In the genomic region with DNA sequence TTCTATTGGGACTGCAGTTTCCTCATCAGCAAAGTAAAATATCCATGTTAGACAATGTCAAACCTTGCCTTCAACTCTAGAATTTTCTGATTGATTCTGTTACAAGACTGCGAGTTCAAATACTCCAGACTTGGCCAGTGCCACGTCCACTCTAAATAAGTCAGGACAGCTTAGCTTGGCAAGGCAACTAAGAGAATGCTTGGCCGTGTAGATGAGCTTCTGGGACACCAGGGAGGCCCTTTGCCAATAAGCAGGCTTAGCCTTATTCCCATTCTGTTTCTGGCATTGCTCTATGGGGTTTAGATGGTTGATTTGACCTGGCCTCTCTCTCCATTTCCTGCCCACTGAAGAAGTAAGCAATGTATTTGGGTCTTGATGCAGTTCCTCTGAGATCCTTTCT, we compare ENCODE assay signal across 28 cellular contexts.
"Had no signal": no experiment of that assay in that cellular context is flagged by ENCODE, and none has a peak within 500 bp of the region (broad histone marks: within the 10 kb centered on the region; RNA-seq: fewer than 3 reads in every experiment).

No MANE protein-coding gene starts in this region.

- ATAC-seq: activated CD4-positive, CD25-positive, alpha-beta regulatory T cell treated with anti-CD3 and anti-CD28 coated beads, Interleukin-2, amount 50 U/mL, for 24 hours; activated CD8-positive, alpha-beta memory T cell treated with anti-CD3 and anti-CD28 coated beads, Interleukin-2, amount 10 ng/mL, durations not matched to agents 7 days and 5 days; activated CD8-positive, alpha-beta T cell treated with anti-CD3 and anti-CD28 coated beads, Interleukin-2, amount 10 ng/mL, durations not matched to agents 7 days and 5 days; activated naive CD8-positive, alpha-beta T cell treated with anti-CD3 and anti-CD28 coated beads, Interleukin-2, amount 50 U/mL, for 24 hours; body of pancreas; T-helper 17 cell had no signal

- H3K4me1 ChIP-seq: adrenal gland, body of pancreas had no signal

- H3K27ac ChIP-seq: adrenal gland, body of pancreas, epithelial cell of prostate, WERI-Rb-1 had no signal

- DNase-seq: activated B cell treated with CpG ODN at 0.5 μM for 24 hours; activated CD4-positive, alpha-beta memory T cell treated with anti-CD3 and anti-CD28 coated beads for 36 hours; activated CD4-positive, alpha-beta T cell treated with anti-CD3 and anti-CD28 coated beads for 48 hours; activated CD4-positive, alpha-beta T cell treated with anti-CD3 and anti-CD28 coated beads, Interleukin-2, amount 50 U/mL, for 1 hour; activated CD8-positive, alpha-beta memory T cell treated with anti-CD3 and anti-CD28 coated beads, Interleukin-2, amount 10 ng/mL, durations not matched to agents 7 days and 5 days; activated CD8-positive, alpha-beta memory T cell treated with anti-CD3 and anti-CD28 coated beads, Interleukin-2, amount 50 U/mL, for 4 hours; activated CD8-positive, alpha-beta T cell treated with anti-CD3 and anti-CD28 coated beads, Interleukin-2, amount 10 ng/mL, durations not matched to agents 7 days and 5 days; activated effector memory CD4-positive, alpha-beta T cell treated with anti-CD3 and anti-CD28 coated beads, Interleukin-2, amount 50 U/mL, for 16 hours; activated naive CD4-positive, alpha-beta T cell treated with anti-CD3 and anti-CD28 coated beads for 36 hours; activated naive CD8-positive, alpha-beta T cell treated with anti-CD3 and anti-CD28 coated beads for 36 hours; activated naive CD8-positive, alpha-beta T cell treated with anti-CD3 and anti-CD28 coated beads, Interleukin-2, amount 50 U/mL, for 24 hours; activated T-cell treated with anti-CD3 and anti-CD28 coated beads, Interleukin-2, amount 50 U/mL, for 1 hour; activated T-cell treated with anti-CD3 and anti-CD28 coated beads, Interleukin-2, amount 50 U/mL, for 48 hours; adrenal gland; amygdala; aorta; body of pancreas; caudate nucleus; cortex of kidney; dermis blood vessel endothelial cell; effector CD4-positive, alpha-beta T cell; foreskin fibroblast; T-helper 1 cell; T-helper 17 cell; T1000; WERI-Rb-1 had no signal

- H3K36me3 ChIP-seq: adrenal gland, WERI-Rb-1 had no signal

- H3K4me3 ChIP-seq: adrenal gland, body of pancreas had no signal

- H3K9me3 ChIP-seq: adrenal gland, body of pancreas had no signal

- H3K27me3 ChIP-seq: adrenal gland, body of pancreas had no signal
